In the genomic region with DNA sequence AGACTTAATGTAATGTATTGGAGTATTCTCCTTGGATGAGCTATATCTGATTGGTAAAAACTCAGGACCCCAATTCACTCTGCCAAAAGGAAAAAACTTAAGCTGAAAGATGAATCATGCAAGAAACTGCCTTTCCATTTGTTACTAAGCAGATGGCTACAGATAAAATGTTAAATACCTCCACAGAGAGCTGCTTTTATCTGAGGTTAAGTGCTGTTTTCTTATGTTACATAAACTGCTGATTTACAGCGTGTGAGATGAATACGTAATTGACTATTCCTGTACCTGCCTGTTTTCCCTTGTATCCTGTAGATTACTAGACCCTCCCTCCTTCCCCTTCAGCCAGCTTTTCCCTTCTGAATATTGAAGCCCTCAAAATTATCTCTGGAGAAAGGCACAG, we compare ENCODE assay signal across 30 cellular contexts. TPM values are rescaled to one million over a fixed set of nuclear protein-coding genes. Genes with fewer than 3 reads are reported as not detected.
"Had no signal": no experiment of that assay in that cellular context is flagged by ENCODE, and none has a peak within 500 bp of the region (broad histone marks: within the 10 kb centered on the region; RNA-seq: fewer than 3 reads in every experiment).

No MANE protein-coding gene starts in this region.

- H3K4me3 ChIP-seq: colonic mucosa, esophagus muscularis mucosa, gastrocnemius medialis, lung, neural progenitor cell, prostate gland, right atrium auricular region, suprapubic skin, transverse colon, vagina had no signal

- H3K4me1 Mint-ChIP-seq: naive thymus-derived CD4-positive, alpha-beta T cell; nephron; neural progenitor cell; stimulated activated naive B cell treated with anti-CD40 and anti-IgM and Interleukin-4, amounts not matched to agents 10 μg/mL and 1 μg/mL and 100 μg/mL, for 72 hours had no signal

- H3K4me2 ChIP-seq: neural progenitor cell had no signal

- H3K36me3 ChIP-seq: colonic mucosa, esophagus muscularis mucosa, gastrocnemius medialis, neural progenitor cell, prostate gland, right atrium auricular region, suprapubic skin, transverse colon, vagina had no signal

- H3K27ac ChIP-seq: colonic mucosa, esophagus muscularis mucosa, gastrocnemius medialis, neural progenitor cell, prostate gland, right atrium auricular region, transverse colon, vagina had no signal

- H2AFZ ChIP-seq: neural progenitor cell had no signal

- H3K4me3 Mint-ChIP-seq: dendritic cell treated with granulocyte-macrophage colony-stimulating factor and Interleukin-4, amounts not matched to agents 40 ng/mL and 50 ng/mL, for 4 days; naive thymus-derived CD4-positive, alpha-beta T cell; nephron; neural progenitor cell; stimulated activated naive B cell treated with anti-CD40 and anti-IgM and Interleukin-4, amounts not matched to agents 10 μg/mL and 1 μg/mL and 100 μg/mL, for 72 hours; stimulated activated naive CD8-positive, alpha-beta T cell treated with anti-CD3 and anti-CD28 coated beads, Interleukin-15, Interleukin-2, amounts not matched to agents 100 ng/mL and 50 ng/mL, for 24 hours had no signal

- H3K27me3 Mint-ChIP-seq: dendritic cell treated with granulocyte-macrophage colony-stimulating factor and Interleukin-4, amounts not matched to agents 40 ng/mL and 50 ng/mL, for 4 days had no signal

- H3K27ac Mint-ChIP-seq: dendritic cell treated with granulocyte-macrophage colony-stimulating factor and Interleukin-4, amounts not matched to agents 40 ng/mL and 50 ng/mL, for 4 days; naive thymus-derived CD4-positive, alpha-beta T cell; nephron; neural progenitor cell; stimulated activated naive B cell treated with anti-CD40 and anti-IgM and Interleukin-4, amounts not matched to agents 10 μg/mL and 1 μg/mL and 100 μg/mL, for 72 hours; stimulated activated naive CD8-positive, alpha-beta T cell treated with anti-CD3 and anti-CD28 coated beads, Interleukin-15, Interleukin-2, amounts not matched to agents 100 ng/mL and 50 ng/mL, for 24 hours had no signal

- DNase-seq: colonic mucosa; effector memory CD4-positive, alpha-beta T cell; gastrocnemius medialis; kidney; mesenchymal stem cell; midbrain; naive thymus-derived CD4-positive, alpha-beta T cell; stimulated activated CD4-positive, alpha-beta T cell treated with anti-CD3 and anti-CD28 coated beads, Interleukin-15, amount 100 ng/mL, for 24 hours; stimulated activated CD4-positive, alpha-beta T cell treated with anti-CD3 and anti-CD28 coated beads, Interleukin-2, amount 100 ng/mL, for 48 hours; stimulated activated naive B cell treated with anti-CD40 and anti-IgM and Interleukin-4, amounts not matched to agents 10 μg/mL and 1 μg/mL and 100 μg/mL, for 72 hours; transverse colon had no signal

- H3K9ac ChIP-seq: neural progenitor cell had no signal

- FAIRE-seq: endothelial cell of umbilical vein, kidney had no signal

- H3K9me3 ChIP-seq: colonic mucosa, gastrocnemius medialis, prostate gland, suprapubic skin had no signal

- H3K36me3 Mint-ChIP-seq: neural progenitor cell had no signal

- ATAC-seq: gastrocnemius medialis; left lobe of liver; naive thymus-derived CD4-positive, alpha-beta T cell; sciatic nerve; stimulated activated naive B cell treated with anti-CD40 and anti-IgM and Interleukin-4, amounts not matched to agents 10 μg/mL and 1 μg/mL and 100 μg/mL, for 72 hours had no signal

- H3K9me3 Mint-ChIP-seq: neural progenitor cell had no signal

- H3K4me1 ChIP-seq: colonic mucosa, esophagus muscularis mucosa, gastrocnemius medialis, neural progenitor cell, prostate gland, right atrium auricular region, transverse colon, vagina had no signal

- H3K27me3 ChIP-seq: colonic mucosa, esophagus muscularis mucosa, gastrocnemius medialis, neural progenitor cell, right atrium auricular region, suprapubic skin, transverse colon, vagina had no signal

RNA-seq across cellular contexts. Expression of a gene that starts 49.4 kb away (rescaled TPM):
- total RNA-seq: chondrocyte; endothelial cell of umbilical vein; epithelial cell of proximal tubule; fibroblast of lung; glomerular endothelial cell; left lobe of liver; liver; naive thymus-derived CD4-positive, alpha-beta T cell; osteocyte; right atrium auricular region; sciatic nerve had no signal
- polyA plus RNA-seq: endothelial cell of umbilical vein; fibroblast of lung; naive thymus-derived CD4-positive, alpha-beta T cell had no signal
